Comparison of ENCODE assay signal across 8 cellular contexts in the genomic region with DNA sequence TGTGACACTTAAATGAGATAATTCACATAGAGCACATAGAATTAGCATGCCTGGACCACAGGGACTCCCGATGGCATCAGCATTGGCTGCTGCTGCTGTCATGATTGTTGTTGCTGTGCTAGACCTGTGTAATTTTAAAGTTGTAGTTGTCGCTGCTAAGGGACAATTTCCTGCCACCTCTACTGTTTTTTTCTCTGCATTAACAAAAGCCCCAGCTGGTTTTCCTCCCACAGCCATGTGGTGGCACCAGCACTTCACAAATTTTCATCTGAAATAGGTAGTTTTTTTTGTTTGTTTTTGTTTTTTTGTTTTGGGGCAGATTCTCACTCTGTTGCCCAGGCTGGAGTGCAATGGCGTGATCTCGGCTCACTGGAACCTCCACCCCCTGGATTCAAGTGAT. TPM values are rescaled to one million over a fixed set of nuclear protein-coding genes. Genes with fewer than 3 reads are reported as not detected.
A peak's percentile ranks its signal among the peaks of the same experiment; 100 is the strongest.
DNase-seq lines count a peak whose midpoint lies in the region; ATAC-seq, FAIRE-seq and TF ChIP-seq lines count a peak whose summit lies in the region.

No MANE protein-coding gene starts in this region.

- peaks cover 5 to 15% of the 10 kb centered on the region in 2 donors for H3K4me1 Mint-ChIP-seq in stimulated activated naive B cell treated with anti-CD40 and anti-IgM and Interleukin-4, amounts not matched to agents 10 μg/mL and 1 μg/mL and 100 μg/mL, for 72 hours

- peaks cover 2% of the 10 kb centered on the region for H3K9me1 ChIP-seq in keratinocyte (ENCODE audit: control insufficient read depth, extremely low read depth, insufficient read depth, low read length)

- H3K79me2 ChIP-seq in keratinocyte (ENCODE audit: control insufficient read depth, insufficient read depth, low read length) = no peaks in the 10 kb centered on the region

- ATAC-seq in HG03520 (IDR thresholded peaks at IDR 0.05; ENCODE audit: unreplicated experiment) = peak; percentile 53
- peak; percentile 55 to 57 for ATAC-seq in stimulated activated naive B cell treated with anti-CD40 and anti-IgM and Interleukin-4, amounts not matched to agents 10 μg/mL and 1 μg/mL and 100 μg/mL, for 72 hours (replicated peaks)

- no peaks in the 10 kb centered on the region for H3K27me3 ChIP-seq in keratinocyte (ENCODE audit: control insufficient read depth, extremely low read depth, insufficient read depth, low read length)

- H3K4me3 Mint-ChIP-seq in stimulated activated naive B cell treated with anti-CD40 and anti-IgM and Interleukin-4, amounts not matched to agents 10 μg/mL and 1 μg/mL and 100 μg/mL, for 72 hours = no peak overlapping the region

- H3K4me2 ChIP-seq in keratinocyte (ENCODE audit: control insufficient read depth, extremely low read depth, insufficient read depth, low read depth, low read length) = no peak overlapping the region

- no peak for TF ChIP-seq POLR2A in GM12892 (IDR thresholded peaks at IDR 0.05; ENCODE audit: low read depth, low read length)

- H3K4me1 ChIP-seq in keratinocyte (ENCODE audit: control insufficient read depth, extremely low read depth, insufficient read depth, low read length) = no peaks in the 10 kb centered on the region

- H3K36me3 ChIP-seq in SK-N-MC (ENCODE audit: insufficient read depth, low read length) (no peaks in the 10 kb centered on the region), keratinocyte (ENCODE audit: control insufficient read depth in 2 of 2, extremely low read depth in 1 of 2, insufficient read depth in 2 of 2, low read length in 2 of 2) (no peaks in the 10 kb centered on the region)

- H3K4me3 ChIP-seq in SK-N-MC = peak overlapping the region; percentile 43; the same call in 1 of the 2 replicates
- H3K4me3 ChIP-seq in astrocyte of the spinal cord (ENCODE audit: low read depth, low read length) = no peak overlapping the region
- no peak overlapping the region for H3K4me3 ChIP-seq in keratinocyte (ENCODE audit: control insufficient read depth in 2 of 3, extremely low read depth in 1 of 3, insufficient read depth in 2 of 3, low read depth in 1 of 3, low read length in 3 of 3)

- H3K27ac ChIP-seq in SK-N-MC (no peak overlapping the region), keratinocyte (ENCODE audit: control insufficient read depth, insufficient read depth, low read length) (no peak overlapping the region)

- H3K27me3 Mint-ChIP-seq in stimulated activated naive B cell treated with anti-CD40 and anti-IgM and Interleukin-4, amounts not matched to agents 10 μg/mL and 1 μg/mL and 100 μg/mL, for 72 hours = peaks cover 0 to 3% of the 10 kb centered on the region in 2 donors

- H3K27ac Mint-ChIP-seq in stimulated activated naive B cell treated with anti-CD40 and anti-IgM and Interleukin-4, amounts not matched to agents 10 μg/mL and 1 μg/mL and 100 μg/mL, for 72 hours = no peak overlapping the region

- in situ Hi-C loops in astrocyte of the spinal cord (cut with HindIII; ENCODE audit: low sequenced_read_pairs) = no loop called here

- dilution Hi-C loops in keratinocyte (cut with MboI; ENCODE audit: extremely low pct_ligation_motif_present, low sequenced_read_pairs) = no loop called here

- FAIRE-seq in GM12892 (lab: Jason Lieb, UNC) (peak; percentile 38), keratinocyte (lab: Jason Lieb, UNC) (peak; percentile 71)

- H3K9me3 ChIP-seq in SK-N-MC (ENCODE audit: low read depth, low read length) = no peaks in the 10 kb centered on the region
- H3K9me3 ChIP-seq in keratinocyte (ENCODE audit: control insufficient read depth, low read depth, low read length) = no peaks in the 10 kb centered on the region

- H4K20me1 ChIP-seq in keratinocyte (ENCODE audit: control insufficient read depth, extremely low read depth, insufficient read depth, low read length) = no peaks in the 10 kb centered on the region

- no peaks in the 10 kb centered on the region for H3K9me3 Mint-ChIP-seq in stimulated activated naive B cell treated with anti-CD40 and anti-IgM and Interleukin-4, amounts not matched to agents 10 μg/mL and 1 μg/mL and 100 μg/mL, for 72 hours

- TF ChIP-seq CTCF in astrocyte of the spinal cord (IDR thresholded peaks at IDR 0.05; ENCODE audit: low read depth, low read length) = peak; percentile 66
- TF ChIP-seq CTCF in keratinocyte (optimal IDR thresholded peaks at IDR 0.05 in 1 of 3, IDR thresholded peaks at IDR 0.05 in 1 of 3, conservative IDR thresholded peaks at IDR 0.05 in 1 of 3; ENCODE audit: extremely low read depth in 1 of 3, insufficient read depth in 2 of 3, low read length in 3 of 3) = peak; percentile 49 to 73 (median 59)

- peak; percentile 59 for DNase-seq in Ammon's horn (ENCODE audit: low spot score)
- DNase-seq in GM12892 (ENCODE audit: insufficient read length) = no peak
- no peak for DNase-seq in SK-N-MC (ENCODE audit: low read depth, low spot score)
- DNase-seq in astrocyte of the spinal cord (ENCODE audit: low read depth, low spot score) = peak; percentile 40
- DNase-seq in keratinocyte (ENCODE audit: low read depth, low spot score) = no peak
- peak; percentile 17 for DNase-seq in stimulated activated naive B cell treated with anti-CD40 and anti-IgM and Interleukin-4, amounts not matched to agents 10 μg/mL and 1 μg/mL and 100 μg/mL, for 72 hours
- DNase-seq in occipital lobe (lab: John Stamatoyannopoulos, UW) = no peak

- no peak overlapping the region for H2AFZ ChIP-seq in keratinocyte (ENCODE audit: control insufficient read depth, low read length)

- H3K9ac ChIP-seq in SK-N-MC (ENCODE audit: insufficient read length) (no peak overlapping the region), keratinocyte (ENCODE audit: control insufficient read depth, extremely low read depth, insufficient read depth, low read length) (no peak overlapping the region)

- H3K36me3 Mint-ChIP-seq in stimulated activated naive B cell treated with anti-CD40 and anti-IgM and Interleukin-4, amounts not matched to agents 10 μg/mL and 1 μg/mL and 100 μg/mL, for 72 hours = no peaks in the 10 kb centered on the region

RNA-seq across cellular contexts. Expression of gene PRXL2A, which starts 25.4 kb away (rescaled TPM):
- 25.5 TPM for polyA plus RNA-seq in GM12892 (2012; ENCODE audit: missing spikeins)
- polyA plus RNA-seq in keratinocyte = 50.2 to 71.6 TPM (median 53.3 TPM) in 3 replicates
- 28.2 TPM for polyA plus RNA-seq in keratinocyte (2011; ENCODE audit: low read depth)
- polyA plus RNA-seq in keratinocyte (2011; cell fraction: cytosol; rRNA removed) = 40.1 and 45.4 TPM in 2 replicates
- polyA plus RNA-seq in keratinocyte (2011; cell fraction: nucleus; rRNA removed) = 39.3 and 51.0 TPM in 2 replicates
- polyA plus RNA-seq in keratinocyte (2012; ENCODE audit: low replicate concordance) = 36.5 and 39.4 TPM in 2 replicates
- 7.6 to 27.0 TPM (median 20.6 TPM) in 3 replicates for polyA minus RNA-seq in keratinocyte
- 16.5 TPM for polyA minus RNA-seq in keratinocyte (2011; cell fraction: cytosol; rRNA and poly(A)+ RNA removed)
- polyA minus RNA-seq in keratinocyte (2011; cell fraction: nucleus; rRNA and poly(A)+ RNA removed) = 11.3 and 24.3 TPM in 2 replicates
- total RNA-seq in occipital lobe = 70.5 TPM

RNA-seq across cellular contexts. Expression of gene DYDC2, which starts 26.4 kb away (rescaled TPM):
- not detected for polyA plus RNA-seq in GM12892 (2012; ENCODE audit: missing spikeins)
- polyA plus RNA-seq in keratinocyte = not detected in 3 replicates
- polyA plus RNA-seq in keratinocyte (2011; ENCODE audit: low read depth) = not detected
- polyA plus RNA-seq in keratinocyte (2011; cell fraction: cytosol; rRNA removed) = 0.19 TPM in 1 of 2 replicates, not detected in the other
- not detected in 2 replicates for polyA plus RNA-seq in keratinocyte (2011; cell fraction: nucleus; rRNA removed)
- not detected in 2 replicates for polyA plus RNA-seq in keratinocyte (2012; ENCODE audit: low replicate concordance)
- not detected in 3 replicates for polyA minus RNA-seq in keratinocyte
- not detected for polyA minus RNA-seq in keratinocyte (2011; cell fraction: cytosol; rRNA and poly(A)+ RNA removed)
- not detected in 2 replicates for polyA minus RNA-seq in keratinocyte (2011; cell fraction: nucleus; rRNA and poly(A)+ RNA removed)
- 1.4 TPM for total RNA-seq in occipital lobe

RNA-seq across cellular contexts. Expression of gene DYDC1, which starts 26.4 kb away (rescaled TPM):
- not detected for polyA plus RNA-seq in GM12892 (2012; ENCODE audit: missing spikeins)
- polyA plus RNA-seq in keratinocyte = not detected in 3 replicates
- not detected for polyA plus RNA-seq in keratinocyte (2011; ENCODE audit: low read depth)
- not detected in 2 replicates for polyA plus RNA-seq in keratinocyte (2011; cell fraction: cytosol; rRNA removed)
- polyA plus RNA-seq in keratinocyte (2011; cell fraction: nucleus; rRNA removed) = not detected in 2 replicates
- polyA plus RNA-seq in keratinocyte (2012; ENCODE audit: low replicate concordance) = not detected in 2 replicates
- not detected in 3 replicates for polyA minus RNA-seq in keratinocyte
- polyA minus RNA-seq in keratinocyte (2011; cell fraction: cytosol; rRNA and poly(A)+ RNA removed) = not detected
- not detected in 2 replicates for polyA minus RNA-seq in keratinocyte (2011; cell fraction: nucleus; rRNA and poly(A)+ RNA removed)
- total RNA-seq in occipital lobe = not detected

Comparison
In these comparisons a context has a peak if more than half of its experiments do, and no peak if none do; other contexts are left out.
1. DNase-seq: peak in Ammon's horn (single experiment), astrocyte of the spinal cord (single experiment) and stimulated activated naive B cell treated with anti-CD40 and anti-IgM and Interleukin-4, amounts not matched to agents 10 μg/mL and 1 μg/mL and 100 μg/mL, for 72 hours (single experiment); none in GM12892 (single experiment), SK-N-MC (single experiment), keratinocyte (single experiment) and occipital lobe (single experiment).